14 cellular contexts compared by ENCODE assay signal in genomic region chr7:100983451-100984187, GRCh38. TPM values are rescaled to one million over a fixed set of nuclear protein-coding genes. Genes with fewer than 3 reads are reported as not detected.
DNase-seq lines count a peak whose midpoint lies in the region; TF ChIP-seq lines count a peak whose summit lies in the region.
"Had no signal": no experiment of that assay in that cellular context is flagged by ENCODE, and none has a peak within 500 bp of the region (broad histone marks: within the 10 kb centered on the region; RNA-seq: fewer than 3 reads in every experiment).

No MANE protein-coding gene starts in this region.

- H3K36me3 Mint-ChIP-seq in mesothelial cell of epicardium = no peaks in the 10 kb centered on the region
- H3K36me3 Mint-ChIP-seq: CD8-positive, alpha-beta T cell; stimulated activated effector memory CD8-positive, alpha-beta T cell treated with anti-CD3 and anti-CD28 coated beads, Interleukin-12 subunit alpha, Interleukin-12 subunit beta, amount 100 ng/mL, for 72 hours had no signal

- H3K4me3 ChIP-seq in fibroblast of the aortic adventitia (ENCODE audit: low read depth, low read length) (no peak overlapping the region), prostate gland (no peak overlapping the region)

- no peaks in the 10 kb centered on the region for H3K9me3 Mint-ChIP-seq in mesothelial cell of epicardium
- H3K9me3 Mint-ChIP-seq: CD8-positive, alpha-beta T cell; nephron; stimulated activated effector memory CD8-positive, alpha-beta T cell treated with anti-CD3 and anti-CD28 coated beads, Interleukin-12 subunit alpha, Interleukin-12 subunit beta, amount 100 ng/mL, for 72 hours had no signal

- no peak overlapping the region for H3K27ac Mint-ChIP-seq in mesothelial cell of epicardium
- H3K27ac Mint-ChIP-seq: CD8-positive, alpha-beta T cell; nephron; stimulated activated effector memory CD8-positive, alpha-beta T cell treated with anti-CD3 and anti-CD28 coated beads, Interleukin-12 subunit alpha, Interleukin-12 subunit beta, amount 100 ng/mL, for 72 hours had no signal

- peak; percentile 83 for DNase-seq in EH (ENCODE audit: low read depth)
- peak; percentile 41 for DNase-seq in RWPE1 (ENCODE audit: low spot score)
- DNase-seq in fibroblast of the aortic adventitia (ENCODE audit: low read depth) = peak; percentile 21
- DNase-seq in prostate gland (ENCODE audit: low spot score) = peak; percentile 84
- no peak for DNase-seq in retina
- DNase-seq in mesothelial cell of epicardium (ENCODE audit: low spot score in 2 of 2, unreplicated experiment in 2 of 2) = no peak
- DNase-seq in DMS 273 (lab: John Stamatoyannopoulos, UW; ENCODE audit: unreplicated experiment) = no peak
- no peak for DNase-seq in activated gamma-delta T cell treated with Interleukin-2 at 50 U/mL for 16 hours
- DNase-seq: anterior cingulate cortex; CD8-positive, alpha-beta T cell; NCI-H2171 had no signal

- H3K9me3 ChIP-seq in prostate gland = no peaks in the 10 kb centered on the region

- TF ChIP-seq CTCF in RWPE1 (conservative IDR thresholded peaks at IDR 0.05; ENCODE audit: low read depth) (no peak), fibroblast of the aortic adventitia (IDR thresholded peaks at IDR 0.05; ENCODE audit: insufficient read depth, low read length) (no peak), prostate gland (IDR thresholded peaks at IDR 0.05) (no peak), mesothelial cell of epicardium (IDR thresholded peaks at IDR 0.05; ENCODE audit: unreplicated experiment) (no peak)

- WGBS in prostate gland = 27% methylated on average over 8 of the region's 8 CpGs

- H3K36me3 ChIP-seq in prostate gland = no peaks in the 10 kb centered on the region

- H3K27ac ChIP-seq in RWPE1 = peak overlapping the region; percentile 74
- peak overlapping the region; percentile 80 to 83 for H3K27ac ChIP-seq in prostate gland

- H3K4me3 Mint-ChIP-seq in mesothelial cell of epicardium = no peak overlapping the region
- H3K4me3 Mint-ChIP-seq: CD8-positive, alpha-beta T cell; nephron; stimulated activated effector memory CD8-positive, alpha-beta T cell treated with anti-CD3 and anti-CD28 coated beads, Interleukin-12 subunit alpha, Interleukin-12 subunit beta, amount 100 ng/mL, for 72 hours had no signal

- H3K27me3 Mint-ChIP-seq in mesothelial cell of epicardium (ENCODE audit: low read depth) = no peaks in the 10 kb centered on the region

- POLR2A ChIA-PET in RWPE1 (lab: Yijun Ruan, JAX; ENCODE audit: low non-redundant PET) = no interaction called here

- peaks cover 8% of the 10 kb centered on the region for H3K4me1 ChIP-seq in prostate gland (replicated peaks)

- TF ChIP-seq POLR2A in prostate gland (IDR thresholded peaks at IDR 0.05) = peak; percentile 14

- CTCF ChIA-PET in RWPE1 (lab: Yijun Ruan, JAX) = no interaction called here

- H3K4me1 Mint-ChIP-seq in mesothelial cell of epicardium = no peaks in the 10 kb centered on the region
- H3K4me1 Mint-ChIP-seq: nephron; stimulated activated effector memory CD8-positive, alpha-beta T cell treated with anti-CD3 and anti-CD28 coated beads, Interleukin-12 subunit alpha, Interleukin-12 subunit beta, amount 100 ng/mL, for 72 hours had no signal

- no peaks in the 10 kb centered on the region for H3K27me3 ChIP-seq in prostate gland (replicated peaks; ENCODE audit: insufficient read depth)

- intact Hi-C loops in prostate gland (cut with DNase I) = no loop called here

RNA-seq across cellular contexts. Expression of gene MUC12, which starts 14.3 kb away (rescaled TPM):
- not detected in 2 replicates for total RNA-seq in fibroblast of the aortic adventitia (ENCODE audit: low replicate concordance)
- 10 to 100 TPM in 1 of 2 donors, 1 to 10 TPM in 1; 4.0 to 20.9 TPM for total RNA-seq in prostate gland
- total RNA-seq in mesothelial cell of epicardium = 0.73 to 1.4 TPM (median 1.1 TPM) in 3 replicates
- total RNA-seq: CD8-positive, alpha-beta T cell had no signal

RNA-seq across cellular contexts. Expression of gene MUC3A, which starts 34.3 kb away (rescaled TPM):
- total RNA-seq in fibroblast of the aortic adventitia (ENCODE audit: low replicate concordance) = 0.16 TPM in 1 of 2 replicates, not detected in the other
- total RNA-seq in prostate gland = 10 to 100 TPM; 28.8 to 46.0 TPM
- 2.0 to 2.4 TPM (median 2.2 TPM) in 3 replicates for total RNA-seq in mesothelial cell of epicardium
- total RNA-seq: CD8-positive, alpha-beta T cell; RPMI7951 had no signal

RNA-seq across cellular contexts. Expression of gene MUC17, which starts 36.3 kb away (rescaled TPM):
- total RNA-seq in fibroblast of the aortic adventitia (ENCODE audit: low replicate concordance) (not detected in 2 replicates), prostate gland (under 1 TPM in 1 of 2 donors, not detected in 1; 0.23 TPM), mesothelial cell of epicardium (not detected in 3 replicates)
- total RNA-seq: CD8-positive, alpha-beta T cell; RPMI7951 had no signal

Comparison
In these comparisons a context has a peak if more than half of its experiments do, and no peak if none do; other contexts are left out.
1. DNase-seq: peak in EH (single experiment), RWPE1 (single experiment), fibroblast of the aortic adventitia (single experiment) and prostate gland (single experiment); none in retina (single experiment), mesothelial cell of epicardium (0 of 2), DMS 273 (single experiment) and activated gamma-delta T cell treated with Interleukin-2 at 50 U/mL for 16 hours (single experiment).